In genomic region chr17:17414316-17414937, GRCh38 we compare ENCODE assay signal across 11 cellular contexts.
A peak's percentile ranks its signal among the peaks of the same experiment; 100 is the strongest.
DNase-seq lines count a peak whose midpoint lies in the region; ATAC-seq and TF ChIP-seq lines count a peak whose summit lies in the region.
"Had no signal": no experiment of that assay in that cellular context is flagged by ENCODE, and none has a peak within 500 bp of the region (broad histone marks: within the 10 kb centered on the region; RNA-seq: fewer than 3 reads in every experiment).

No MANE protein-coding gene starts in this region.

- H3K27ac ChIP-seq in CD8-positive, alpha-beta memory T cell (ENCODE audit: low read depth, low read length): no peak overlapping the region
- no peak overlapping the region for H3K27ac ChIP-seq in endodermal cell (ENCODE audit: low read depth, low read length)

- H3K9me3 ChIP-seq in CD8-positive, alpha-beta memory T cell (ENCODE audit: low read length): no peaks in the 10 kb centered on the region
- peaks cover 7% of the 10 kb centered on the region for H3K9me3 ChIP-seq in endodermal cell (ENCODE audit: control insufficient read depth, low read length)

- no peaks in the 10 kb centered on the region for H3K36me3 ChIP-seq in CD8-positive, alpha-beta memory T cell (ENCODE audit: insufficient read depth, low read length)
- no peaks in the 10 kb centered on the region for H3K36me3 ChIP-seq in endodermal cell (ENCODE audit: control insufficient read depth, insufficient read depth, low read length)

- no peak overlapping the region for H3K4me3 Mint-ChIP-seq in CD8-positive, alpha-beta memory T cell
- H3K4me3 Mint-ChIP-seq in endodermal cell: no peak overlapping the region
- H3K4me3 Mint-ChIP-seq: CD4-positive, alpha-beta memory T cell; memory B cell had no signal

- no peak for ATAC-seq in GM19463 (IDR thresholded peaks at IDR 0.05; ENCODE audit: unreplicated experiment)
- ATAC-seq in GM18502 (IDR thresholded peaks at IDR 0.05; ENCODE audit: poor library complexity, unreplicated experiment): no peak

- no peak for TF ChIP-seq CTCF in endodermal cell (conservative IDR thresholded peaks at IDR 0.05)

- POLR2A ChIA-PET in CD8-positive, alpha-beta memory T cell (lab: Charles Lee): no interaction called here

- peaks cover 15 to 23% (median 16%) of the 10 kb centered on the region in 3 donors for H3K4me1 Mint-ChIP-seq in CD8-positive, alpha-beta memory T cell
- H3K4me1 Mint-ChIP-seq in endodermal cell: no peaks in the 10 kb centered on the region

- H3K27me3 Mint-ChIP-seq in CD8-positive, alpha-beta memory T cell: peaks cover 2 to 11% of the 10 kb centered on the region in 2 donors
- H3K27me3 Mint-ChIP-seq in endodermal cell (ENCODE audit: insufficient read depth): peaks cover 21% of the 10 kb centered on the region

- peak overlapping the region in 1 of 8 donors; percentile 54 for H3K27ac Mint-ChIP-seq in CD8-positive, alpha-beta memory T cell
- H3K27ac Mint-ChIP-seq in endodermal cell: no peak overlapping the region
- H3K27ac Mint-ChIP-seq: memory B cell had no signal

- DNase-seq in AG20443 (ENCODE audit: low spot score) (peak; percentile 82), RPMI7951 (ENCODE audit: low read depth) (peak; percentile 64), fibroblast of gingiva (ENCODE audit: low read depth) (peak; percentile 95), pons (ENCODE audit: low spot score) (peak; percentile 26), endodermal cell (no peak)
- no peak for DNase-seq in CD8-positive, alpha-beta memory T cell
- DNase-seq: CD4-positive, alpha-beta memory T cell; NCI-H2171 treated with DMSO at 0.1 percent for 48 hours had no signal

- H3K9ac ChIP-seq in endodermal cell (ENCODE audit: extremely low read depth, low read length, poor library complexity, severe bottlenecking): no peak overlapping the region

- peaks cover 14% of the 10 kb centered on the region for H3K4me1 ChIP-seq in CD8-positive, alpha-beta memory T cell (ENCODE audit: insufficient read depth, low read length)
- no peaks in the 10 kb centered on the region for H3K4me1 ChIP-seq in endodermal cell (ENCODE audit: control insufficient read depth, insufficient read depth, low read length)

- H3K27me3 ChIP-seq in CD8-positive, alpha-beta memory T cell (ENCODE audit: insufficient read depth, low read length, poor library complexity, severe bottlenecking): peaks cover 5% of the 10 kb centered on the region
- H3K27me3 ChIP-seq in endodermal cell (ENCODE audit: control insufficient read depth, insufficient read depth, low read length, poor library complexity, severe bottlenecking): peaks cover 4% of the 10 kb centered on the region

- CTCF ChIA-PET in CD8-positive, alpha-beta memory T cell (lab: Charles Lee): interaction anchor here (1.1 kb wide), 1 partner anchor 59 kb away, joined by 3 read pairs; no protein-coding TSS in a partner anchor

- 90 to 91% methylated on average over 10 to 15 of the region's 15 CpGs for WGBS in endodermal cell (ENCODE audit: insufficient coverage in 1 of 2, insufficient read length in 1 of 2), 2 experiments

- H3K36me3 Mint-ChIP-seq in CD8-positive, alpha-beta memory T cell: peaks cover 0 to 3% (median 0%) of the 10 kb centered on the region in 3 donors
- no peaks in the 10 kb centered on the region for H3K36me3 Mint-ChIP-seq in endodermal cell (ENCODE audit: low read depth)
- H3K36me3 Mint-ChIP-seq: CD4-positive, alpha-beta memory T cell; memory B cell had no signal

- no peak overlapping the region for H3K4me3 ChIP-seq in CD8-positive, alpha-beta memory T cell (ENCODE audit: low read length)
- H3K4me3 ChIP-seq in endodermal cell (ENCODE audit: low read length): no peak overlapping the region

- no peaks in the 10 kb centered on the region for H3K9me3 Mint-ChIP-seq in CD8-positive, alpha-beta memory T cell
- no peaks in the 10 kb centered on the region for H3K9me3 Mint-ChIP-seq in endodermal cell
- H3K9me3 Mint-ChIP-seq: CD4-positive, alpha-beta memory T cell; memory B cell had no signal

Comparison
In these comparisons a context has a peak if more than half of its experiments do, and no peak if none do; other contexts are left out.
1. DNase-seq: peak in AG20443 (single experiment), RPMI7951 (single experiment), fibroblast of gingiva (single experiment) and pons (single experiment); none in CD8-positive, alpha-beta memory T cell (0 of 5) and endodermal cell (single experiment).